Comparison of ENCODE assay signal across 18 cellular contexts in the genomic region with DNA sequence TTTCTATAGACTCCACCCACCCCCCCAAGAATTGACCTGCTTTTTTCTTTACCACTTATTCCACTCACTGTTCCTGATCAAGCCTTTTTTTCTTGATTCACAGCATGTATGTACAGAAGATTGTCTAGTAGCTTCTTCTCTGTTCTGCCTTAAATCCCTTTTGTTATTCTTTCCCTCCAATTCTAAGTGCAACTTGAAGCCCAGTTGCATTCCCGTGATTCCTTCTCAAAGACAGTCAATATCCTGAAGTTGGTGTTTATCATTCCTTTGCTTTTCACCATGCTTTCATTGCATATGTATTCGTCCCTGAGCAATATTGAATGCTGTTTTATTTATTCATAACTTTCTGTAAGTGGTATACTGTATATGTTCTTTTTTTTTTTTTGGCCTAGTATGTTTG. TPM values are rescaled to one million over a fixed set of nuclear protein-coding genes. Genes with fewer than 3 reads are reported as not detected.
A peak's percentile ranks its signal among the peaks of the same experiment; 100 is the strongest.
DNase-seq lines count a peak whose midpoint lies in the region; ATAC-seq, FAIRE-seq and TF ChIP-seq lines count a peak whose summit lies in the region.
"Had no signal": no experiment of that assay in that cellular context is flagged by ENCODE, and none has a peak within 500 bp of the region (broad histone marks: within the 10 kb centered on the region; RNA-seq: fewer than 3 reads in every experiment).

No MANE protein-coding gene starts in this region.

- H3K27ac Mint-ChIP-seq in CD4-positive, alpha-beta memory T cell, result peak overlapping the region in 4 of 7 donors; percentile 4 to 59 (median 26)
- peak overlapping the region; percentile 56 for H3K27ac Mint-ChIP-seq in activated naive CD8-positive, alpha-beta T cell treated with anti-CD3 and anti-CD28 coated beads, Interleukin-2, amount 50 U/mL, for 24 hours
- H3K27ac Mint-ChIP-seq: T-helper 1 cell treated with Interleukin-12 subunit alpha and Interleukin-12 subunit beta and Interleukin-4 antibody, amounts not matched to agents 30 μg/mL and 1 μg/mL, for 36 hours had no signal

- peaks cover 12% of the 10 kb centered on the region for H3K36me3 ChIP-seq in CD4-positive, alpha-beta memory T cell (ENCODE audit: insufficient read depth, low read length)
- H3K36me3 ChIP-seq: colonic mucosa had no signal

- TF ChIP-seq CTCF in AG04450 (IDR thresholded peaks at IDR 0.05; ENCODE audit: low read depth, low read length) (no peak), fibroblast of villous mesenchyme (IDR thresholded peaks at IDR 0.05; ENCODE audit: insufficient read depth, low read depth, low read length) (no peak)

- intact Hi-C loops in CD4-positive, alpha-beta memory T cell (cut with micrococcal nuclease), result no loop called here

- H3K9me3 Mint-ChIP-seq in CD4-positive, alpha-beta memory T cell, result peaks cover 0 to 21% (median 8%) of the 10 kb centered on the region in 8 donors
- H3K9me3 Mint-ChIP-seq in activated naive CD8-positive, alpha-beta T cell treated with anti-CD3 and anti-CD28 coated beads, Interleukin-2, amount 50 U/mL, for 24 hours, result peaks cover 6% of the 10 kb centered on the region

- no peak for ATAC-seq in activated naive CD8-positive, alpha-beta T cell treated with anti-CD3 and anti-CD28 coated beads, Interleukin-2, amount 50 U/mL, for 24 hours
- ATAC-seq in HG02973 (IDR thresholded peaks at IDR 0.05; ENCODE audit: unreplicated experiment), result no peak
- no peak for ATAC-seq in activated CD4-positive, CD25-positive, alpha-beta regulatory T cell treated with anti-CD3 and anti-CD28 coated beads, Interleukin-2, amount 50 U/mL, for 24 hours

- H3K27me3 ChIP-seq in AG04450 (ENCODE audit: control insufficient read depth, insufficient read depth, low read length), result no peaks in the 10 kb centered on the region
- H3K27me3 ChIP-seq in CD4-positive, alpha-beta memory T cell (ENCODE audit: insufficient read depth, low read length), result no peaks in the 10 kb centered on the region
- H3K27me3 ChIP-seq: BE2C, colonic mucosa had no signal

- no peak for FAIRE-seq in frontal cortex (lab: Jason Lieb, UNC)

- H3K36me3 Mint-ChIP-seq in CD4-positive, alpha-beta memory T cell, result peaks cover 27 to 42% of the 10 kb centered on the region in 2 donors
- H3K36me3 Mint-ChIP-seq in activated naive CD8-positive, alpha-beta T cell treated with anti-CD3 and anti-CD28 coated beads, Interleukin-2, amount 50 U/mL, for 24 hours (ENCODE audit: low read depth), result peaks cover 41% of the 10 kb centered on the region

- peaks cover 10% of the 10 kb centered on the region for H3K9me3 ChIP-seq in AG04450 (ENCODE audit: control insufficient read depth, insufficient read depth, low read length)
- peaks cover 0 to 4% of the 10 kb centered on the region in 2 donors for H3K9me3 ChIP-seq in CD4-positive, alpha-beta memory T cell (ENCODE audit: control insufficient read depth in 1 of 2, low read length in 2 of 2)
- H3K9me3 ChIP-seq: colonic mucosa had no signal

- H3K4me1 ChIP-seq in CD4-positive, alpha-beta memory T cell (ENCODE audit: insufficient read depth, low read length), result peaks cover 47% of the 10 kb centered on the region

- H3K27me3 Mint-ChIP-seq in CD4-positive, alpha-beta memory T cell, result no peaks in the 10 kb centered on the region
- H3K27me3 Mint-ChIP-seq in activated naive CD8-positive, alpha-beta T cell treated with anti-CD3 and anti-CD28 coated beads, Interleukin-2, amount 50 U/mL, for 24 hours, result no peaks in the 10 kb centered on the region

- DNase-seq in AG04450 (ENCODE audit: low read depth, low spot score) (no peak), fibroblast of villous mesenchyme (ENCODE audit: low read depth) (peak; percentile 46), frontal cortex (ENCODE audit: low spot score in 2 of 2) (no peak), 8988T (no peak)
- DNase-seq in CD4-positive, alpha-beta memory T cell, result no peak
- no peak for DNase-seq in activated naive CD8-positive, alpha-beta T cell treated with anti-CD3 and anti-CD28 coated beads, Interleukin-2, amount 50 U/mL, for 24 hours
- DNase-seq: activated CD4-positive, CD25-positive, alpha-beta regulatory T cell; amygdala; BE2C; colonic mucosa; NCI-H2029 treated with DMSO at 0.1 percent for 48 hours; NCI-H510A treated with DMSO at 0.1 percent for 48 hours; SHP77 had no signal

- peak overlapping the region; percentile 25 for H3K27ac ChIP-seq in AG04450 (ENCODE audit: low read depth, low read length)
- no peak overlapping the region for H3K27ac ChIP-seq in CD4-positive, alpha-beta memory T cell (ENCODE audit: low read depth, low read length)
- H3K27ac ChIP-seq: parathyroid adenoma, tibial nerve had no signal

- peak overlapping the region in 7 of 8 donors; percentile 4 to 68 (median 63) for H3K4me3 Mint-ChIP-seq in CD4-positive, alpha-beta memory T cell
- H3K4me3 Mint-ChIP-seq in activated naive CD8-positive, alpha-beta T cell treated with anti-CD3 and anti-CD28 coated beads, Interleukin-2, amount 50 U/mL, for 24 hours, result no peak overlapping the region
- H3K4me3 Mint-ChIP-seq: T-helper 1 cell treated with Interleukin-12 subunit alpha and Interleukin-12 subunit beta and Interleukin-4 antibody, amounts not matched to agents 30 μg/mL and 1 μg/mL, for 36 hours had no signal

- no peak overlapping the region for H3K4me3 ChIP-seq in AG04450 (ENCODE audit: low read depth, low read length)
- H3K4me3 ChIP-seq in CD4-positive, alpha-beta memory T cell (ENCODE audit: low read length in 2 of 2), result no peak overlapping the region
- no peak overlapping the region for H3K4me3 ChIP-seq in fibroblast of villous mesenchyme (ENCODE audit: low read depth, low read length)
- H3K4me3 ChIP-seq: colonic mucosa, tibial nerve had no signal

- H3K4me1 Mint-ChIP-seq in CD4-positive, alpha-beta memory T cell, result peaks cover 50 to 71% (median 52%) of the 10 kb centered on the region in 4 donors
- H3K4me1 Mint-ChIP-seq in activated naive CD8-positive, alpha-beta T cell treated with anti-CD3 and anti-CD28 coated beads, Interleukin-2, amount 50 U/mL, for 24 hours, result peaks cover 60% of the 10 kb centered on the region

- POLR2A ChIA-PET in AG04450 (lab: Yijun Ruan, JAX), result interaction anchor here (0.9 kb wide), 1 partner anchor 19 kb away, joined by 5 read pairs; no protein-coding TSS in a partner anchor
- POLR2A ChIA-PET in CD4-positive, alpha-beta memory T cell (lab: Charles Lee; ENCODE audit: partially characterized antibody), result interaction anchor here (0.8 kb wide), 1 partner anchor 20 kb away, joined by 3 read pairs; no protein-coding TSS in a partner anchor

- CTCF ChIA-PET in AG04450 (lab: Charles Lee), result no interaction called here
- CTCF ChIA-PET in CD4-positive, alpha-beta memory T cell (lab: Charles Lee; ENCODE audit: partially characterized antibody), result interaction anchor here (0.9 kb wide), 3 partner anchors 10 to 223 kb away, joined by 3 read pairs; no protein-coding TSS in a partner anchor

RNA-seq across cellular contexts. Expression of a gene that starts 21.0 kb away (rescaled TPM):
- 96.7 and 120 TPM in 2 replicates for polyA plus RNA-seq in AG04450 (2011; rRNA removed)
- 49.3 and 72.7 TPM in 2 replicates for polyA minus RNA-seq in AG04450 (2011; rRNA and poly(A)+ RNA removed)
- total RNA-seq in CD4-positive, alpha-beta memory T cell, result 10 to 100 TPM; 52.8 to 56.3 TPM
- polyA plus RNA-seq in CD4-positive, alpha-beta memory T cell, result 10 to 100 TPM; 72.9 to 80.3 TPM
- 71.8 and 90.2 TPM in 2 replicates for total RNA-seq in fibroblast of villous mesenchyme
- total RNA-seq in frontal cortex, result 96.2 TPM
